1 cellular context compared by ENCODE assay signal in genomic region chr2:47272031-47272864, GRCh38.
TF ChIP-seq lines count a peak whose summit lies in the region.

No MANE protein-coding gene starts in this region.

TF ChIP-seq in HepG2, 621 proteins besides CTCF, POLR2A, EP300 and RAD21 (continued from another document and continues in another):
- TF ChIP-seq PBX3 (CRISPR knock-in tag; IDR thresholded peaks at IDR 0.05; ENCODE audit: borderline replicate concordance) (no peak), ZNF580 (CRISPR knock-in tag; IDR thresholded peaks at IDR 0.05; ENCODE audit: borderline replicate concordance, low read depth) (peak; percentile 91), ZNF503 (CRISPR knock-in tag; IDR thresholded peaks at IDR 0.05) (no peak), SNAI1 (CRISPR knock-in tag; IDR thresholded peaks at IDR 0.05; ENCODE audit: borderline replicate concordance) (0 out of 2 replicates have a peak, but pooled peaks have one; percentile 72), MXD1 (CRISPR knock-in tag; IDR thresholded peaks at IDR 0.05) (peak; percentile 84), ZNF34 (CRISPR knock-in tag; IDR thresholded peaks at IDR 0.05; ENCODE audit: borderline replicate concordance) (no peak), ATF6 (CRISPR knock-in tag; conservative IDR thresholded peaks at IDR 0.05) (peak; percentile 83; the same call in 1 of the 2 replicates), JUND (CRISPR knock-in tag; IDR thresholded peaks at IDR 0.05) (no peak), HNRNPLL (IDR thresholded peaks at IDR 0.05; ENCODE audit: low read depth, low read length, poor library complexity, severe bottlenecking) (no peak), ZNF10 (CRISPR knock-in tag; IDR thresholded peaks at IDR 0.05; ENCODE audit: borderline replicate concordance, low read depth) (no peak), TBX3 (IDR thresholded peaks at IDR 0.05; ENCODE audit: borderline replicate concordance) (0 out of 2 replicates have a peak, but pooled peaks have one; percentile 41), CREB3 (CRISPR knock-in tag; IDR thresholded peaks at IDR 0.05) (no peak), GATAD2A (CRISPR knock-in tag; IDR thresholded peaks at IDR 0.05) (peak; percentile 66), ZMYM4 (CRISPR knock-in tag; IDR thresholded peaks at IDR 0.05) (peak; percentile 74), ATF3 (CRISPR knock-in tag; IDR thresholded peaks at IDR 0.05) (peak; percentile 41; the same call in 1 of the 2 replicates), DNMT3B (CRISPR knock-in tag; conservative IDR thresholded peaks at IDR 0.05) (no peak), RNF2 (conservative IDR thresholded peaks at IDR 0.05; ENCODE audit: low read depth) (no peak), THAP11 (CRISPR knock-in tag; IDR thresholded peaks at IDR 0.05) (peak; percentile 53; the same call in 1 of the 2 replicates), SMAD9 (CRISPR knock-in tag; IDR thresholded peaks at IDR 0.05) (no peak), ZFP36L2 (CRISPR knock-in tag; IDR thresholded peaks at IDR 0.05) (no peak), HMG20A (CRISPR knock-in tag; IDR thresholded peaks at IDR 0.05; ENCODE audit: borderline replicate concordance) (peak; percentile 26; the same call in 1 of the 2 replicates), TSC22D2 (CRISPR knock-in tag; IDR thresholded peaks at IDR 0.05; ENCODE audit: borderline replicate concordance) (peak; percentile 92; the same call in 1 of the 2 replicates), ATAD3A (CRISPR knock-in tag; IDR thresholded peaks at IDR 0.05) (no peak), KLF9 (CRISPR knock-in tag; IDR thresholded peaks at IDR 0.05; ENCODE audit: low read depth) (0 out of 2 replicates have a peak, but pooled peaks have one; percentile 64), ZBTB46 (CRISPR knock-in tag; IDR thresholded peaks at IDR 0.05; ENCODE audit: borderline replicate concordance) (no peak), TMF1 (CRISPR knock-in tag; IDR thresholded peaks at IDR 0.05; ENCODE audit: low read depth) (no peak; the same call in 1 of the 2 replicates), MEIS1 (CRISPR knock-in tag; IDR thresholded peaks at IDR 0.05; ENCODE audit: borderline replicate concordance) (peak; percentile 41; the same call in 1 of the 2 replicates), KAT7 (CRISPR knock-in tag; IDR thresholded peaks at IDR 0.05; ENCODE audit: borderline replicate concordance) (peak; percentile 85), MXI1 (IDR thresholded peaks at IDR 0.05; ENCODE audit: borderline replicate concordance, low read depth, low read length) (peak; percentile 60; the same call in 2 of the 3 replicates), FOXA3 (CRISPR knock-in tag; IDR thresholded peaks at IDR 0.05) (peak; percentile 49; the same call in 1 of the 2 replicates), CENPT (CRISPR knock-in tag; IDR thresholded peaks at IDR 0.05; ENCODE audit: low read depth) (no peak), MLLT10 (CRISPR knock-in tag; IDR thresholded peaks at IDR 0.05) (no peak), ARID4A (CRISPR knock-in tag; IDR thresholded peaks at IDR 0.05; ENCODE audit: borderline replicate concordance) (peak; percentile 64), SIN3A (IDR thresholded peaks at IDR 0.05; ENCODE audit: borderline replicate concordance, low read depth, low read length) (no peak; the same call in 1 of the 2 replicates), ZBTB7A (CRISPR knock-in tag; IDR thresholded peaks at IDR 0.05) (peak; percentile 96), ATF4 (CRISPR knock-in tag; IDR thresholded peaks at IDR 0.05) (no peak), ZNF7 (CRISPR knock-in tag; IDR thresholded peaks at IDR 0.05) (peak; percentile 94), PITX1 (CRISPR knock-in tag; IDR thresholded peaks at IDR 0.05) (peak; percentile 84), ONECUT2 (CRISPR knock-in tag; IDR thresholded peaks at IDR 0.05) (no peak), ZNF256 (CRISPR knock-in tag; conservative IDR thresholded peaks at IDR 0.05) (no peak), PRDM15 (CRISPR knock-in tag; IDR thresholded peaks at IDR 0.05) (no peak), DBP (CRISPR knock-in tag; IDR thresholded peaks at IDR 0.05; ENCODE audit: not compliant biosample characterization) (no peak), CREB1 (IDR thresholded peaks at IDR 0.05) (no peak), CREB1 (CRISPR knock-in tag; IDR thresholded peaks at IDR 0.05) (no peak), FOXC1 (CRISPR knock-in tag; IDR thresholded peaks at IDR 0.05; ENCODE audit: borderline replicate concordance) (peak; percentile 67)
